ENCODE assay signal across 8 cellular contexts in genomic region chr9:136482793-136483588, GRCh38. TPM values are rescaled to one million over a fixed set of nuclear protein-coding genes. Genes with fewer than 3 reads are reported as not detected.
DNase-seq lines count a peak whose midpoint lies in the region; ATAC-seq and TF ChIP-seq lines count a peak whose summit lies in the region.

Gene SEC16A (minus strand): TSS chr9:136483040. CDS start chr9:136477615, 5,425 bp downstream.

- peaks cover 3% of the 10 kb centered on the region for H3K79me1 ChIP-seq in mesendoderm (ENCODE audit: low read length)

- no peak within 1 kb of the TSS for H4K5ac ChIP-seq in mesendoderm (ENCODE audit: low read length)

- H4K8ac ChIP-seq in mesendoderm (ENCODE audit: low read depth, low read length) = no peak within 1 kb of the TSS

- H2BK5ac ChIP-seq in mesendoderm (ENCODE audit: low read length) = peak within 1 kb of the TSS; percentile 6

- BruUV-seq in Caco-2 (replicated peaks; lab: Mats Ljungman, UMichigan) = no TSS peak

- no peak within 1 kb of the TSS for H2AK5ac ChIP-seq in mesendoderm (ENCODE audit: low read length)

- H3K27me3 ChIP-seq in Caco-2 (replicated peaks; ENCODE audit: control insufficient read depth, insufficient read depth, low read length) (no peaks in the 10 kb centered on the region), HUES48 (ENCODE audit: control insufficient read depth, insufficient read depth, low read length) (no peaks in the 10 kb centered on the region), NT2/D1 (ENCODE audit: insufficient read depth, insufficient read length) (no peaks in the 10 kb centered on the region), endocrine pancreas (ENCODE audit: control insufficient read depth, insufficient read depth, low read length) (no peaks in the 10 kb centered on the region), mesendoderm (ENCODE audit: insufficient read depth, low read length, poor library complexity) (no peaks in the 10 kb centered on the region)

- peak; percentile 48 for ATAC-seq in GM21423 (IDR thresholded peaks at IDR 0.05; ENCODE audit: unreplicated experiment)
- ATAC-seq in activated CD8-positive, alpha-beta memory T cell treated with anti-CD3 and anti-CD28 coated beads, Interleukin-2, amount 10 ng/mL, durations not matched to agents 7 days and 5 days = peak; percentile 68

- POLR2A ChIA-PET in Caco-2 (lab: Charles Lee) = interaction anchor here (1.0 kb wide), 1 partner anchor 144 kb away, joined by 9 read pairs; no protein-coding TSS in a partner anchor

- H3K79me2 ChIP-seq in mesendoderm (ENCODE audit: control insufficient read depth, insufficient read depth, low read length) = peaks cover 42% of the 10 kb centered on the region

- H3K4me3 Mint-ChIP-seq in Caco-2 (ENCODE audit: unreplicated experiment) = peak within 1 kb of the TSS; percentile 98
- peak within 1 kb of the TSS; percentile 93 for H3K4me3 Mint-ChIP-seq in activated CD8-positive, alpha-beta memory T cell treated with anti-CD3 and anti-CD28 coated beads, Interleukin-2, amount 10 ng/mL, durations not matched to agents 7 days and 5 days

- H3K9me3 ChIP-seq in Caco-2 (no peaks in the 10 kb centered on the region), HUES48 (ENCODE audit: control insufficient read depth, insufficient read depth, low read length) (no peaks in the 10 kb centered on the region), NT2/D1 (ENCODE audit: insufficient read depth, low read length) (no peaks in the 10 kb centered on the region), endocrine pancreas (ENCODE audit: control insufficient read depth, low read length) (no peaks in the 10 kb centered on the region)

- no peak within 1 kb of the TSS for H2BK15ac ChIP-seq in mesendoderm (replicated peaks; ENCODE audit: low read depth)

- H3K23ac ChIP-seq in mesendoderm (ENCODE audit: low read length) = no peak within 1 kb of the TSS

- no peaks in the 10 kb centered on the region for H3K9me3 Mint-ChIP-seq in Caco-2 (ENCODE audit: unreplicated experiment)
- no peaks in the 10 kb centered on the region for H3K9me3 Mint-ChIP-seq in activated CD8-positive, alpha-beta memory T cell treated with anti-CD3 and anti-CD28 coated beads, Interleukin-2, amount 10 ng/mL, durations not matched to agents 7 days and 5 days (ENCODE audit: low read depth)

- H3K56ac ChIP-seq in mesendoderm (ENCODE audit: low read length) = peak within 1 kb of the TSS; percentile 89

- H3K4me3 ChIP-seq in Caco-2 (ENCODE audit: low read depth, low read length) = peak within 1 kb of the TSS; percentile 85
- peak within 1 kb of the TSS; percentile 99 for H3K4me3 ChIP-seq in HUES48 (ENCODE audit: low read depth, low read length)
- peak within 1 kb of the TSS; percentile 74 for H3K4me3 ChIP-seq in NT2/D1 (ENCODE audit: insufficient read length, low read depth)
- peak within 1 kb of the TSS; percentile 93 for H3K4me3 ChIP-seq in endocrine pancreas (ENCODE audit: control insufficient read depth, insufficient read depth, low read length)
- peak within 1 kb of the TSS; percentile 99 for H3K4me3 ChIP-seq in mesendoderm (ENCODE audit: low read length)

- H3K4me1 Mint-ChIP-seq in Caco-2 (ENCODE audit: low read depth, unreplicated experiment) = peaks cover 6% of the 10 kb centered on the region
- peaks cover 31% of the 10 kb centered on the region for H3K4me1 Mint-ChIP-seq in activated CD8-positive, alpha-beta memory T cell treated with anti-CD3 and anti-CD28 coated beads, Interleukin-2, amount 10 ng/mL, durations not matched to agents 7 days and 5 days

- H2BK120ac ChIP-seq in mesendoderm (ENCODE audit: low read depth, low read length) = no peak within 1 kb of the TSS

- no peaks in the 10 kb centered on the region for H3K27me3 Mint-ChIP-seq in Caco-2 (ENCODE audit: insufficient read depth, unreplicated experiment)
- H3K27me3 Mint-ChIP-seq in activated CD8-positive, alpha-beta memory T cell treated with anti-CD3 and anti-CD28 coated beads, Interleukin-2, amount 10 ng/mL, durations not matched to agents 7 days and 5 days = no peaks in the 10 kb centered on the region

- peaks cover 49% of the 10 kb centered on the region for H3K36me3 Mint-ChIP-seq in Caco-2 (ENCODE audit: insufficient read depth, unreplicated experiment)
- H3K36me3 Mint-ChIP-seq in activated CD8-positive, alpha-beta memory T cell treated with anti-CD3 and anti-CD28 coated beads, Interleukin-2, amount 10 ng/mL, durations not matched to agents 7 days and 5 days = peaks cover 13% of the 10 kb centered on the region

- peak within 1 kb of the TSS; percentile 98 for H3K9ac ChIP-seq in HUES48 (ENCODE audit: low read depth, low read length)
- peak within 1 kb of the TSS; percentile 87 for H3K9ac ChIP-seq in NT2/D1 (ENCODE audit: insufficient read length, low read depth)
- peak within 1 kb of the TSS; percentile 95 for H3K9ac ChIP-seq in endocrine pancreas (ENCODE audit: control insufficient read depth, insufficient read depth, low read length)
- H3K9ac ChIP-seq in mesendoderm (ENCODE audit: low read length) = peak within 1 kb of the TSS; percentile 79

- no peaks in the 10 kb centered on the region for H3K36me3 ChIP-seq in Caco-2 (ENCODE audit: control insufficient read depth, insufficient read depth, low read length)
- H3K36me3 ChIP-seq in HUES48 (ENCODE audit: control insufficient read depth, insufficient read depth, low read length) = peaks cover 8% of the 10 kb centered on the region
- peaks cover 23% of the 10 kb centered on the region for H3K36me3 ChIP-seq in NT2/D1 (ENCODE audit: insufficient read depth, insufficient read length, low read length)
- no peaks in the 10 kb centered on the region for H3K36me3 ChIP-seq in endocrine pancreas (ENCODE audit: control insufficient read depth, insufficient read depth, low read length)
- H3K36me3 ChIP-seq in mesendoderm (ENCODE audit: control insufficient read depth, insufficient read depth, low read length) = peaks cover 1% of the 10 kb centered on the region

- H3K4me1 ChIP-seq in Caco-2 (peaks cover 16% of the 10 kb centered on the region), HUES48 (ENCODE audit: control insufficient read depth, insufficient read depth, low read length) (peaks cover 7% of the 10 kb centered on the region), NT2/D1 (ENCODE audit: insufficient read depth, insufficient read length) (peaks cover 19% of the 10 kb centered on the region), endocrine pancreas (ENCODE audit: control insufficient read depth, insufficient read depth, low read length) (no peaks in the 10 kb centered on the region), mesendoderm (ENCODE audit: control insufficient read depth, low read depth, low read length) (peaks cover 2% of the 10 kb centered on the region)

- CTCF ChIA-PET in Caco-2 (lab: Charles Lee) = interaction anchor here (7.7 kb wide), 1 partner anchor 143 kb away, joined by 140 read pairs; no protein-coding TSS in a partner anchor
- CTCF ChIA-PET in activated CD8-positive, alpha-beta memory T cell treated with anti-CD3 and anti-CD28 coated beads, Interleukin-2, amount 10 ng/mL, durations not matched to agents 7 days and 5 days (lab: Charles Lee) = interaction anchor here (1.3 to 7.7 kb wide), 8 partner anchors 50 to 244 kb away, joined by 3 to 125 read pairs (median 12); partner anchors contain the start of gene DNLZ

- peak within 1 kb of the TSS; percentile 100 for H3K27ac Mint-ChIP-seq in Caco-2 (ENCODE audit: unreplicated experiment)
- H3K27ac Mint-ChIP-seq in activated CD8-positive, alpha-beta memory T cell treated with anti-CD3 and anti-CD28 coated beads, Interleukin-2, amount 10 ng/mL, durations not matched to agents 7 days and 5 days = peak within 1 kb of the TSS; percentile 99

- intact Hi-C loops in Caco-2 (cut with micrococcal nuclease; ENCODE audit: unreplicated experiment) = loop anchor here (5.0 kb wide), 1 partner anchor 309 kb away; the partner anchor contains the start of gene TMEM141

- H3K18ac ChIP-seq in mesendoderm (ENCODE audit: low read length) = peak within 1 kb of the TSS; percentile 96

- H3K4ac ChIP-seq in mesendoderm (ENCODE audit: low read depth, low read length) = peak within 1 kb of the TSS; percentile 92

- TF ChIP-seq CTCF in Caco-2 (IDR thresholded peaks at IDR 0.05; ENCODE audit: insufficient read depth in 1 of 2, low read depth in 1 of 2, low read length in 1 of 2, severe bottlenecking in 1 of 2, unreplicated experiment in 1 of 2) = no peak

- H3K4me2 ChIP-seq in mesendoderm (ENCODE audit: low read length) = peak within 1 kb of the TSS; percentile 89

- no CpG with 5 or more reads among the region's 109 CpGs for WGBS in mesendoderm (ENCODE audit: extremely low coverage, insufficient coverage, low lambda C conversion rate)

- DNase-seq in Caco-2 (peak; percentile 99), NT2/D1 (ENCODE audit: low read depth, low spot score) (peak; percentile 97), mesendoderm (peak; percentile 98)
- DNase-seq in activated CD8-positive, alpha-beta memory T cell treated with anti-CD3 and anti-CD28 coated beads, Interleukin-2, amount 10 ng/mL, durations not matched to agents 7 days and 5 days = peak; percentile 99
- peak; percentile 99 for DNase-seq in stimulated activated CD8-positive, alpha-beta memory T cell treated with anti-CD3 and anti-CD28 coated beads, Interleukin-12 subunit alpha, Interleukin-12 subunit beta, amount 100 ng/mL, for 4 hours (ENCODE audit: low read depth)

- H3K27ac ChIP-seq in HUES48 (ENCODE audit: low read depth, low read length) (peak within 1 kb of the TSS; percentile 100), mesendoderm (ENCODE audit: low read depth, low read length) (peak within 1 kb of the TSS; percentile 92)

RNA-seq across cellular contexts. Expression of gene SEC16A, which starts in this region (rescaled TPM):
- total RNA-seq in Caco-2 (2022) = 76.4 and 81.3 TPM in 2 replicates
- 10 to 100 TPM; 88.0 to 96.7 TPM for total RNA-seq in activated CD8-positive, alpha-beta memory T cell treated with anti-CD3 and anti-CD28 coated beads, Interleukin-2, amount 10 ng/mL, durations not matched to agents 7 days and 5 days
- polyA plus RNA-seq in mesendoderm (2013, experiment 1 of 2) = 23.8 TPM
- 22.3 TPM for polyA plus RNA-seq in mesendoderm (2013, experiment 2 of 2)

Comparison
In these comparisons a context has a peak if more than half of its experiments do, and no peak if none do; other contexts are left out.
1. Peak in every context shown above with its lines: DNase-seq, ATAC-seq, H3K4me3 ChIP-seq and H3K27ac ChIP-seq.